11 cellular contexts compared by ENCODE assay signal in the genomic region with DNA sequence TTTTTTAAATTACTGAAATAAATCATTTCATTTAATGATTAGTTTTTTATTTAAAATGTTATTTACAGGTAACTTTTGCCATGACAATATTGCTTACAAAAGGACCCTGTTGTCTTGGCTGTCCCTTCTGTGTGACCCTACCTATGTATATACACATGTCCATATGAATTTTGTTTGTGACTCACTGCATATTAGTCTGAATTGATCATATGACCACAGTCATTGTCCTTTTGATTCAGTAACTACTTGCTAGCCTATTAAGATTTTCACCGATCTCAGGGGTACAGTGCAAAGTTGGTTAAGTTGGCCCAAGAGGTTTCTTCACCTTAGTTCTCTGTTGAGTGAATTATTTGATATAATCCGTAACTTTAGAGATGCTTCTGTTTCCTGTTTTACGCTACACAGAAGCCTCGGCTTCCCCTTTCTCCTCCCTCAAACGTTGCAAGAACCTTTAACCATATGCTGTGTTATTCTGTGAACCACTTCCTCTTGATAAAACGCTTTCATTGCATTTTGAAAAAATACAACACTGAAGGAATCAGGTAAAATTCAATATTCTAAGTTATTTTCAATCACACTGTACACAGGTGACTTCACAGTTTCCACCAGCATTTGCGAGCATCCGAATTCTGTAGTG. TPM values are rescaled to one million over a fixed set of nuclear protein-coding genes. Genes with fewer than 3 reads are reported as not detected.
DNase-seq lines count a peak whose midpoint lies in the region; ATAC-seq and TF ChIP-seq lines count a peak whose summit lies in the region.
"Had no signal": no experiment of that assay in that cellular context is flagged by ENCODE, and none has a peak within 500 bp of the region (broad histone marks: within the 10 kb centered on the region; RNA-seq: fewer than 3 reads in every experiment).

No MANE protein-coding gene starts in this region.

- ATAC-seq in GM18502 (IDR thresholded peaks at IDR 0.05; ENCODE audit: poor library complexity, unreplicated experiment): peak; percentile 44
- peak; percentile 37 for ATAC-seq in GM21786 (IDR thresholded peaks at IDR 0.05; ENCODE audit: unreplicated experiment)
- ATAC-seq in lung (ENCODE audit: insufficient read depth, low FRiP score): peak; percentile 21
- ATAC-seq: body of pancreas had no signal

- H3K36me3 ChIP-seq in lung (ENCODE audit: control insufficient read depth in 2 of 2, insufficient read depth in 2 of 2, low read length in 2 of 2) (no peaks in the 10 kb centered on the region), esophagus squamous epithelium (no peaks in the 10 kb centered on the region), esophagus muscularis mucosa (no peaks in the 10 kb centered on the region)

- H3K27me3 ChIP-seq in lung (ENCODE audit: control insufficient read depth, insufficient read depth) (no peaks in the 10 kb centered on the region), esophagus squamous epithelium (no peaks in the 10 kb centered on the region), esophagus muscularis mucosa (no peaks in the 10 kb centered on the region)
- H3K27me3 ChIP-seq: body of pancreas had no signal

- H3K27ac ChIP-seq in lung (ENCODE audit: low read depth in 1 of 2, low read length in 1 of 2): no peak overlapping the region
- H3K27ac ChIP-seq in esophagus squamous epithelium: peak overlapping the region in 2 of 4 donors; percentile 39 to 44
- H3K27ac ChIP-seq in esophagus muscularis mucosa (replicated peaks in 1 of 4): no peak overlapping the region

- H3K4me3 ChIP-seq in lung (no peak overlapping the region), esophagus squamous epithelium (no peak overlapping the region), esophagus muscularis mucosa (no peak overlapping the region)
- H3K4me3 ChIP-seq: body of pancreas had no signal

- TF ChIP-seq POLR2A in esophagus squamous epithelium (IDR thresholded peaks at IDR 0.05): no peak
- TF ChIP-seq POLR2A in esophagus muscularis mucosa (IDR thresholded peaks at IDR 0.05; ENCODE audit: low read depth): no peak

- H3K4me1 ChIP-seq in lung (ENCODE audit: control insufficient read depth in 2 of 2, insufficient read depth in 2 of 2, low read length in 2 of 2): peaks cover 2 to 4% of the 10 kb centered on the region in 2 donors
- peaks cover 0 to 38% (median 0%) of the 10 kb centered on the region in 3 donors for H3K4me1 ChIP-seq in esophagus squamous epithelium
- peaks cover 7 to 21% (median 13%) of the 10 kb centered on the region in 4 donors for H3K4me1 ChIP-seq in esophagus muscularis mucosa

- 25 to 54% methylated on average over 8 of the region's 8 CpGs for WGBS in lung, 2 donors
- WGBS in esophagus squamous epithelium, 2 donors: 57 to 65% methylated on average over 8 of the region's 8 CpGs
- WGBS in esophagus muscularis mucosa: 66% methylated on average over 8 of the region's 8 CpGs

- DNase-seq in NOMO-1 (lab: John Stamatoyannopoulos, UW; ENCODE audit: unreplicated experiment in 2 of 2) (peak; percentile 94 to 98), lung (ENCODE audit: low spot score) (no peak), esophagus squamous epithelium (lab: John Stamatoyannopoulos, UW) (no peak), COLO668 (lab: John Stamatoyannopoulos, UW; ENCODE audit: unreplicated experiment) (no peak), esophagus muscularis mucosa (ENCODE audit: extremely low spot score) (no peak), NCI-H1105 treated with DMSO at 0.1 percent for 48 hours (lab: John Stamatoyannopoulos, UW) (no peak)
- DNase-seq: NCI-H774 had no signal

- TF ChIP-seq CTCF in lung (IDR thresholded peaks at IDR 0.05; ENCODE audit: control extremely low read depth, extremely low read depth): no peak
- TF ChIP-seq CTCF in esophagus squamous epithelium (IDR thresholded peaks at IDR 0.05): no peak
- no peak for TF ChIP-seq CTCF in esophagus muscularis mucosa (IDR thresholded peaks at IDR 0.05)

- no peak for TF ChIP-seq EP300 in esophagus muscularis mucosa (IDR thresholded peaks at IDR 0.05)

- H3K9me3 ChIP-seq in lung (ENCODE audit: control insufficient read depth in 2 of 2, insufficient read depth in 1 of 2, low read length in 1 of 2) (peaks cover 0 to 3% of the 10 kb centered on the region in 2 donors), esophagus squamous epithelium (no peaks in the 10 kb centered on the region), esophagus muscularis mucosa (no peaks in the 10 kb centered on the region)
- H3K9me3 ChIP-seq: body of pancreas had no signal

- intact Hi-C loops in esophagus squamous epithelium (cut with DNase I) (no loop called here), esophagus muscularis mucosa (cut with DNase I) (no loop called here)

RNA-seq across cellular contexts. Expression of a gene that starts 43.9 kb away (rescaled TPM):
- 10 to 100 TPM; 12.2 to 26.0 TPM for total RNA-seq in lung
- 10 to 100 TPM in 1 of 2 donors, 1 to 10 TPM in 1; 5.4 to 33.5 TPM for polyA plus RNA-seq in lung
- 1 to 10 TPM in 3 of 4 donors, under 1 TPM in 1; 0.45 to 5.5 (median 1.7) TPM for total RNA-seq in esophagus squamous epithelium
- 1 to 10 TPM; 2.6 to 6.2 (median 5.1) TPM for total RNA-seq in esophagus muscularis mucosa
- polyA plus RNA-seq: keratinocyte had no signal

Comparison
In these comparisons a context has a peak if more than half of its experiments do, and no peak if none do; other contexts are left out.
1. DNase-seq: peak in NOMO-1 (2 of 2); none in lung (single experiment), esophagus squamous epithelium (single experiment), COLO668 (single experiment), esophagus muscularis mucosa (single experiment) and NCI-H1105 treated with DMSO at 0.1 percent for 48 hours (single experiment).
2. Peak in every context shown above with its lines, with median percentiles within 50 percentile points of each other: ATAC-seq.